In the genomic region with DNA sequence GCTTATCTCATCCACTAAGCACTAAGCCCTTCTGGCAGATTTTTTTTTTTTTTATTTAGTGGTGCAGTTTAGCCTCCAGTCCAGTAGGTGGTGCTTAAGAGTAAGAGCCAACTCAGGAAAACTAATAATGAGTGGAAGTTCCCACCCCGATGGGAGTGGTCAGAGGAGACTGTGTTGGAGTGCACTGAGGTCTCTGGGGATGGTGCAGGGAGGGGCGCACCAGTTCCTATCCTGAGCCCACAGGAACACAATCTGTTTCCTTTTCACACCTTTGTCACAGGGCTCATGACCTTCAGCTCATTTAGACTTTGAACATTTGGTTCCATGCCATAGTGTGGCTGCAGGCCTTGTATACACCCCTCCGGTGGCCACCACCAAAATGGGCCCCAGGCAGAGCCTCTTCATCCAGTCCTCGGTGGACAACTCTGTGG, we compare ENCODE assay signal across 9 cellular contexts.
DNase-seq lines count a peak whose midpoint lies in the region; ATAC-seq, FAIRE-seq and TF ChIP-seq lines count a peak whose summit lies in the region.
"Had no signal": no experiment of that assay in that cellular context is flagged by ENCODE, and none has a peak within 500 bp of the region (broad histone marks: within the 10 kb centered on the region; RNA-seq: fewer than 3 reads in every experiment).

No MANE protein-coding gene starts in this region.

- TF ChIP-seq CTCF in LNCaP clone FGC (IDR thresholded peaks at IDR 0.05; ENCODE audit: control insufficient read depth, extremely low read depth, insufficient read depth) (peak; percentile 37), esophagus squamous epithelium (IDR thresholded peaks at IDR 0.05) (peak in 4 of 6 experiments; percentile 12 to 52 (median 28)), testis (IDR thresholded peaks at IDR 0.05) (peak in 1 of 3 experiments; percentile 54)

- intact Hi-C loops in esophagus squamous epithelium (cut with DNase I) (no loop called here), testis (cut with DNase I; ENCODE audit: low total_unique reads) (no loop called here)

- ATAC-seq in GM18498 (IDR thresholded peaks at IDR 0.05; ENCODE audit: unreplicated experiment) (peak; percentile 89), GM21825 (IDR thresholded peaks at IDR 0.05; ENCODE audit: unreplicated experiment) (peak; percentile 86)

- no peaks in the 10 kb centered on the region for H3K36me3 ChIP-seq in esophagus squamous epithelium
- no peaks in the 10 kb centered on the region for H3K36me3 ChIP-seq in testis (ENCODE audit: low read depth, missing control alignments)

- FAIRE-seq in H54 (lab: Jason Lieb, UNC), result no peak

- H3K27ac ChIP-seq in esophagus squamous epithelium (no peak overlapping the region), testis (no peak overlapping the region)

- no peak for DNase-seq in LNCaP clone FGC (ENCODE audit: low read depth)
- no peak for DNase-seq in esophagus squamous epithelium (lab: John Stamatoyannopoulos, UW)
- DNase-seq in testis, result peak; percentile 18
- no peak for DNase-seq in H54 (ENCODE audit: insufficient read length, low spot score)
- DNase-seq in NCI-H146 (lab: John Stamatoyannopoulos, UW), result no peak
- no peak for DNase-seq in cortex of kidney (lab: John Stamatoyannopoulos, UW)
- DNase-seq: naive B cell had no signal

- H3K9me3 ChIP-seq in esophagus squamous epithelium (peaks cover 0 to 11% (median 0%) of the 10 kb centered on the region in 3 donors), testis (no peaks in the 10 kb centered on the region)

- WGBS in esophagus squamous epithelium, 2 donors, result 67 to 91% methylated on average over 3 to 4 of the region's 4 CpGs
- 79 to 81% methylated on average over 4 of the region's 4 CpGs for WGBS in testis, 2 donors

- H3K27me3 ChIP-seq in esophagus squamous epithelium, result no peaks in the 10 kb centered on the region
- H3K27me3 ChIP-seq in testis, result no peaks in the 10 kb centered on the region

- no peak overlapping the region for H3K4me3 ChIP-seq in LNCaP clone FGC (ENCODE audit: low read depth, low read length)
- no peak overlapping the region for H3K4me3 ChIP-seq in esophagus squamous epithelium
- no peak overlapping the region for H3K4me3 ChIP-seq in testis

- TF ChIP-seq POLR2A in esophagus squamous epithelium (IDR thresholded peaks at IDR 0.05), result no peak
- TF ChIP-seq POLR2A in testis (IDR thresholded peaks at IDR 0.05), result no peak
- no peak for TF ChIP-seq POLR2A in H54 (IDR thresholded peaks at IDR 0.05; ENCODE audit: low read depth, low read length)

- H3K4me1 ChIP-seq in esophagus squamous epithelium (no peaks in the 10 kb centered on the region), testis (no peaks in the 10 kb centered on the region)
